1 cellular context compared by ENCODE assay signal in genomic region chr9:73558471-73558870, GRCh38.
TF ChIP-seq lines count a peak whose summit lies in the region.

No MANE protein-coding gene starts in this region.

TF ChIP-seq in SK-N-SH treated with all-trans-retinoic acid at 6 μM for 48 hours, 23 proteins besides CTCF, POLR2A, EP300 and RAD21 (continued from another document):
- no peak for TF ChIP-seq CSRNP3 (CRISPR knock-in tag; IDR thresholded peaks at IDR 0.05)
- no peak for TF ChIP-seq ZFP3 (CRISPR knock-in tag; IDR thresholded peaks at IDR 0.05)
- TF ChIP-seq TOX (CRISPR knock-in tag; IDR thresholded peaks at IDR 0.05; ENCODE audit: borderline replicate concordance) = no peak
